8 cellular contexts compared by ENCODE assay signal in the genomic region with DNA sequence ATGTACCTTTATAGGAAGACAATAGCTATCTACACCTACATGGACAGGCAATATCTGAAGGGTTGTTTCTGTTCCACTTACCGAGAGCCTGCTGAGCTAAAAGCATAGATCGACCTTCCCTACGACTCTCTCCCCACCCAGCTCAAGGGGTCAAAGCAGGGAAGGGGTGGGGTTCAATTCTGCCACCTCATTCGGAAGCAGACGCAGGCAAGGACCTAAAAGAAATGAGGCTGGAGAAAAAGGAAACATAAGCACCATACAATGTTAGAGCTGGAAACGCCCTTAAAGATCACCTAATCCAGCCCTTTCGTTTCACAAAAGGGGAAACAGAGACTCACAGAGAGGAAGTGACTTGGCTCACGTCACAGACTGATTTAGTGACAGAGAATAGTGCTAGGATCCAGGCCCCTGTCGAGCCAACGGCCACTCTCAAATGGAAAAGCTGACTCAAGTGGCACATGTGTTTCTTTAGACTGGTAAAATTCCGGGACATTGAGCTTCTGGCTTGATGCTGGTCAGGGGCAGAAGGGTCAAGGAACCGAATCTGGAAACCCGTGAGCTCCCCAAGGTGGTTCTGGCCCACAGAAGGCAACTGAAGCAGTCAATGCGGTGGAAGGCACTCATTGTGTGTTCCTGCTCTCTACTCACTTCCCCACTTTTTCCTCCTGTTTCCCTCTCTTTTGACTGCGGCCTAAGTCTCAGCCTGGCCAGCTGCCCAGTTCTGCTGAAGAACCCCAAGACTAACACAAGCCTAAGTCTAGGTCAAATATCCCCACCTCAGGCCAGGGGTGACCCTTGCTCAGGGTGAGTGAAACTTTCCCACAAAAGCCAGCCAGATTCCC. TPM values are rescaled to one million over a fixed set of nuclear protein-coding genes. Genes with fewer than 3 reads are reported as not detected.
DNase-seq lines count a peak whose midpoint lies in the region; ATAC-seq and TF ChIP-seq lines count a peak whose summit lies in the region.

No MANE protein-coding gene starts in this region.

- no peak for TF ChIP-seq CTCF in endothelial cell (IDR thresholded peaks at IDR 0.05; ENCODE audit: unreplicated experiment)
- no peak for TF ChIP-seq CTCF in parathyroid adenoma (IDR thresholded peaks at IDR 0.05)

- H3K9me3 Mint-ChIP-seq in T-helper 1 cell treated with Interleukin-12 subunit alpha and Interleukin-12 subunit beta and Interleukin-4 antibody, amounts not matched to agents 30 μg/mL and 1 μg/mL, for 36 hours: no peaks in the 10 kb centered on the region
- H3K9me3 Mint-ChIP-seq in endothelial cell (ENCODE audit: unreplicated experiment): no peaks in the 10 kb centered on the region

- no peaks in the 10 kb centered on the region for H3K9me3 ChIP-seq in parathyroid adenoma (ENCODE audit: control insufficient read depth, low read length)

- H3K4me3 ChIP-seq in parathyroid adenoma (ENCODE audit: low read depth, low read length): no peak overlapping the region

- H2AFZ ChIP-seq in parathyroid adenoma: peak overlapping the region; percentile 53

- H3K79me2 ChIP-seq in parathyroid adenoma: peaks cover 2% of the 10 kb centered on the region

- H3K27ac Mint-ChIP-seq in T-helper 1 cell treated with Interleukin-12 subunit alpha and Interleukin-12 subunit beta and Interleukin-4 antibody, amounts not matched to agents 30 μg/mL and 1 μg/mL, for 36 hours: peak overlapping the region; percentile 99
- H3K27ac Mint-ChIP-seq in endothelial cell (ENCODE audit: unreplicated experiment): peak overlapping the region; percentile 48

- peaks cover 5% of the 10 kb centered on the region for H3K4me1 ChIP-seq in parathyroid adenoma

- no peak overlapping the region for H3K9ac ChIP-seq in parathyroid adenoma

- peak; percentile 54 for ATAC-seq in HG03135 (IDR thresholded peaks at IDR 0.05; ENCODE audit: unreplicated experiment)

- H3K4me1 Mint-ChIP-seq in T-helper 1 cell treated with Interleukin-12 subunit alpha and Interleukin-12 subunit beta and Interleukin-4 antibody, amounts not matched to agents 30 μg/mL and 1 μg/mL, for 36 hours (ENCODE audit: low read depth): peaks cover 60% of the 10 kb centered on the region
- peaks cover 19% of the 10 kb centered on the region for H3K4me1 Mint-ChIP-seq in endothelial cell (ENCODE audit: unreplicated experiment)

- H3K4me3 Mint-ChIP-seq in T-helper 1 cell treated with Interleukin-12 subunit alpha and Interleukin-12 subunit beta and Interleukin-4 antibody, amounts not matched to agents 30 μg/mL and 1 μg/mL, for 36 hours: peak overlapping the region; percentile 95
- no peak overlapping the region for H3K4me3 Mint-ChIP-seq in endothelial cell (ENCODE audit: unreplicated experiment)

- H3K27ac ChIP-seq in parathyroid adenoma: peak overlapping the region; percentile 83

- H3K27me3 ChIP-seq in parathyroid adenoma (ENCODE audit: control insufficient read depth, insufficient read depth, low read length): no peaks in the 10 kb centered on the region

- H3K36me3 ChIP-seq in parathyroid adenoma (ENCODE audit: control insufficient read depth, insufficient read depth, low read length): no peaks in the 10 kb centered on the region

- H3K36me3 Mint-ChIP-seq in T-helper 1 cell treated with Interleukin-12 subunit alpha and Interleukin-12 subunit beta and Interleukin-4 antibody, amounts not matched to agents 30 μg/mL and 1 μg/mL, for 36 hours (ENCODE audit: low read depth): peaks cover 16% of the 10 kb centered on the region
- H3K36me3 Mint-ChIP-seq in endothelial cell (ENCODE audit: low read depth, unreplicated experiment): no peaks in the 10 kb centered on the region

- DNase-seq in NCI-H510A treated with DMSO at 0.1 percent for 48 hours (lab: John Stamatoyannopoulos, UW): peak; percentile 34
- no peak for DNase-seq in NCI-H510A (lab: John Stamatoyannopoulos, UW)
- DNase-seq in endothelial cell (ENCODE audit: low spot score): no peak
- DNase-seq in glomerular visceral epithelial cell (ENCODE audit: extremely low spot score): no peak
- DNase-seq in activated gamma-delta T cell treated with Interleukin-2 at 50 U/mL for 16 hours: no peak

- no peaks in the 10 kb centered on the region for H3K27me3 Mint-ChIP-seq in T-helper 1 cell treated with Interleukin-12 subunit alpha and Interleukin-12 subunit beta and Interleukin-4 antibody, amounts not matched to agents 30 μg/mL and 1 μg/mL, for 36 hours (ENCODE audit: low read depth)
- no peaks in the 10 kb centered on the region for H3K27me3 Mint-ChIP-seq in endothelial cell (ENCODE audit: unreplicated experiment)

- H3K4me2 ChIP-seq in parathyroid adenoma (ENCODE audit: low read length): no peak overlapping the region

RNA-seq across cellular contexts. Expression of gene SEPTIN6, which starts 7.5 kb away (rescaled TPM):
- 19.8 TPM for total RNA-seq in endothelial cell (ENCODE audit: unreplicated experiment)
